Comparison of ENCODE assay signal across 11 cellular contexts in genomic region chr12:100716658-100716948, GRCh38.
DNase-seq lines count a peak whose midpoint lies in the region; ATAC-seq and TF ChIP-seq lines count a peak whose summit lies in the region.
"Had no signal": no experiment of that assay in that cellular context is flagged by ENCODE, and none has a peak within 500 bp of the region (broad histone marks: within the 10 kb centered on the region; RNA-seq: fewer than 3 reads in every experiment).

No MANE protein-coding gene starts in this region.

- H3K4me3 ChIP-seq in adipocyte (ENCODE audit: low read length), result peak overlapping the region; percentile 77
- no peak overlapping the region for H3K4me3 ChIP-seq in trophoblast cell (ENCODE audit: low read depth, low read length)
- no peak overlapping the region for H3K4me3 ChIP-seq in ovary

- H3K27ac ChIP-seq in trophoblast cell (ENCODE audit: low read depth, low read length) (no peak overlapping the region), ovary (no peak overlapping the region)
- H3K27ac ChIP-seq: tibial artery had no signal

- intact Hi-C loops in ovary (cut with DNase I), result no loop called here

- H3K9me3 ChIP-seq in adipocyte (ENCODE audit: control insufficient read depth, low read length), result no peaks in the 10 kb centered on the region
- peaks cover 4% of the 10 kb centered on the region for H3K9me3 ChIP-seq in trophoblast cell (ENCODE audit: insufficient read depth, low read depth, low read length)
- no peaks in the 10 kb centered on the region for H3K9me3 ChIP-seq in ovary

- no peak overlapping the region for H4K91ac ChIP-seq in trophoblast cell (ENCODE audit: low read depth, low read length)

- ATAC-seq in GM21528 (IDR thresholded peaks at IDR 0.05; ENCODE audit: low FRiP score, unreplicated experiment) (no peak), GM18870 (IDR thresholded peaks at IDR 0.05; ENCODE audit: unreplicated experiment) (no peak)
- ATAC-seq: activated CD8-positive, alpha-beta T cell treated with anti-CD3 and anti-CD28 coated beads, Interleukin-2, amount 10 ng/mL, durations not matched to agents 7 days and 5 days had no signal

- DNase-seq in GM13976 (ENCODE audit: low spot score) (peak; percentile 34), adipocyte (ENCODE audit: low read depth) (no peak), glutamatergic neuron (peak; percentile 19), trophoblast cell (no peak), NCI-H1930 (lab: John Stamatoyannopoulos, UW) (no peak), ovary (no peak)
- DNase-seq: activated CD8-positive, alpha-beta T cell treated with anti-CD3 and anti-CD28 coated beads, Interleukin-2, amount 10 ng/mL, durations not matched to agents 7 days and 5 days; activated naive CD8-positive, alpha-beta T cell treated with anti-CD3 and anti-CD28 coated beads for 36 hours; tibial artery had no signal

- H3K36me3 Mint-ChIP-seq in glutamatergic neuron (ENCODE audit: unreplicated experiment), result no peaks in the 10 kb centered on the region
- H3K36me3 Mint-ChIP-seq: activated naive CD8-positive, alpha-beta T cell treated with anti-CD3 and anti-CD28 coated beads for 36 hours had no signal

- H3K9ac ChIP-seq in adipocyte (ENCODE audit: low read length) (peak overlapping the region; percentile 73), trophoblast cell (ENCODE audit: low read length) (no peak overlapping the region)

- H2AFZ ChIP-seq in trophoblast cell (ENCODE audit: insufficient read depth, low read length, poor library complexity), result peak overlapping the region; percentile 75

- WGBS in trophoblast cell (ENCODE audit: extremely low coverage, insufficient coverage, insufficient read length), result no CpG with 5 or more reads among the region's 11 CpGs
- WGBS in ovary, 3 donors, result 42 to 45% (median 43%) methylated on average over 11 of the region's 11 CpGs

- no peak for TF ChIP-seq POLR2A in ovary (IDR thresholded peaks at IDR 0.05)

- no peak overlapping the region for H4K12ac ChIP-seq in trophoblast cell (ENCODE audit: low read depth, low read length)

- H2AK5ac ChIP-seq in trophoblast cell (ENCODE audit: low read length), result no peak overlapping the region

- TF ChIP-seq CTCF in GM13976 (IDR thresholded peaks at IDR 0.05; ENCODE audit: borderline replicate concordance, control extremely low read depth, extremely low read depth, insufficient read depth, missing control alignments) (no peak), glutamatergic neuron (IDR thresholded peaks at IDR 0.05; ENCODE audit: partially characterized antibody, unreplicated experiment) (no peak), ovary (IDR thresholded peaks at IDR 0.05) (no peak)

- TF ChIP-seq EP300 in ovary (IDR thresholded peaks at IDR 0.05), result no peak

- no peak overlapping the region for H2BK12ac ChIP-seq in trophoblast cell (ENCODE audit: low read length)

- H3K4ac ChIP-seq in trophoblast cell (ENCODE audit: low read depth, low read length), result no peak overlapping the region

- H3K18ac ChIP-seq in trophoblast cell (ENCODE audit: low read length), result no peak overlapping the region

- peaks cover 8% of the 10 kb centered on the region for H3K79me1 ChIP-seq in trophoblast cell (ENCODE audit: low read length)

- H3K36me3 ChIP-seq in adipocyte (ENCODE audit: control insufficient read depth, insufficient read depth, low read length, severe bottlenecking), result no peaks in the 10 kb centered on the region
- H3K36me3 ChIP-seq in trophoblast cell (ENCODE audit: control insufficient read depth in 1 of 2, insufficient read depth in 2 of 2, low read length in 2 of 2), result no peaks in the 10 kb centered on the region
- H3K36me3 ChIP-seq in ovary, result no peaks in the 10 kb centered on the region
- H3K36me3 ChIP-seq: tibial artery had no signal

- peaks cover 2% of the 10 kb centered on the region for H3K79me2 ChIP-seq in trophoblast cell (ENCODE audit: control insufficient read depth, insufficient read depth, low read length, poor library complexity)

- H3K14ac ChIP-seq in trophoblast cell (ENCODE audit: low read length), result no peak overlapping the region

- H3K27me3 Mint-ChIP-seq in glutamatergic neuron (ENCODE audit: unreplicated experiment), result peaks cover 11% of the 10 kb centered on the region

- H3K27me3 ChIP-seq in adipocyte (replicated peaks; ENCODE audit: control insufficient read depth, insufficient read depth, low read length) (no peaks in the 10 kb centered on the region), trophoblast cell (ENCODE audit: insufficient read depth, low read length) (peaks cover 8% of the 10 kb centered on the region), ovary (no peaks in the 10 kb centered on the region)

- H3K4me1 ChIP-seq in adipocyte (ENCODE audit: control insufficient read depth, insufficient read depth, low read length), result peaks cover 8% of the 10 kb centered on the region
- peaks cover 8% of the 10 kb centered on the region in 2 experiments for H3K4me1 ChIP-seq in trophoblast cell (ENCODE audit: control insufficient read depth in 1 of 2, insufficient read depth in 2 of 2, low read length in 2 of 2)
- no peaks in the 10 kb centered on the region for H3K4me1 ChIP-seq in ovary (ENCODE audit: insufficient read depth)

- H3K4me2 ChIP-seq in trophoblast cell (ENCODE audit: low read length), result peak overlapping the region; percentile 69

- H2BK120ac ChIP-seq in trophoblast cell (ENCODE audit: insufficient read depth, low read length, poor library complexity), result no peak overlapping the region

- peak overlapping the region; percentile 68 for H3K4me3 Mint-ChIP-seq in glutamatergic neuron (ENCODE audit: unreplicated experiment)
- H3K4me3 Mint-ChIP-seq: activated CD8-positive, alpha-beta T cell treated with anti-CD3 and anti-CD28 coated beads, Interleukin-2, amount 10 ng/mL, durations not matched to agents 7 days and 5 days; activated naive CD8-positive, alpha-beta T cell treated with anti-CD3 and anti-CD28 coated beads for 36 hours had no signal

- peak overlapping the region; percentile 8 for H4K8ac ChIP-seq in trophoblast cell (ENCODE audit: low read depth, low read length)

- no peak overlapping the region for H2BK5ac ChIP-seq in trophoblast cell (ENCODE audit: low read depth, low read length, poor library complexity)

- in situ Hi-C loops in GM13976 (cut with MboI; ENCODE audit: low sequenced_read_pairs, unreplicated experiment), result no loop called here

- H3K27ac Mint-ChIP-seq in glutamatergic neuron (ENCODE audit: unreplicated experiment), result no peak overlapping the region
- H3K27ac Mint-ChIP-seq: activated CD8-positive, alpha-beta T cell treated with anti-CD3 and anti-CD28 coated beads, Interleukin-2, amount 10 ng/mL, durations not matched to agents 7 days and 5 days; activated naive CD8-positive, alpha-beta T cell treated with anti-CD3 and anti-CD28 coated beads for 36 hours had no signal

- no peak overlapping the region for H3K23ac ChIP-seq in trophoblast cell (ENCODE audit: low read length)

- peaks cover 28% of the 10 kb centered on the region for H3K4me1 Mint-ChIP-seq in glutamatergic neuron (ENCODE audit: low read depth, unreplicated experiment)
- H3K4me1 Mint-ChIP-seq: activated naive CD8-positive, alpha-beta T cell treated with anti-CD3 and anti-CD28 coated beads for 36 hours had no signal

- H3K9me3 Mint-ChIP-seq in glutamatergic neuron (ENCODE audit: unreplicated experiment), result peaks cover 4% of the 10 kb centered on the region
- H3K9me3 Mint-ChIP-seq: activated naive CD8-positive, alpha-beta T cell treated with anti-CD3 and anti-CD28 coated beads for 36 hours had no signal

Comparison
In these comparisons a context has a peak if more than half of its experiments do, and no peak if none do; other contexts are left out.
1. DNase-seq: peak in GM13976 (single experiment) and glutamatergic neuron (single experiment); none in adipocyte (single experiment), trophoblast cell (0 of 2), NCI-H1930 (0 of 2) and ovary (0 of 5).